ENCODE assay signal across 18 cellular contexts in the genomic region with DNA sequence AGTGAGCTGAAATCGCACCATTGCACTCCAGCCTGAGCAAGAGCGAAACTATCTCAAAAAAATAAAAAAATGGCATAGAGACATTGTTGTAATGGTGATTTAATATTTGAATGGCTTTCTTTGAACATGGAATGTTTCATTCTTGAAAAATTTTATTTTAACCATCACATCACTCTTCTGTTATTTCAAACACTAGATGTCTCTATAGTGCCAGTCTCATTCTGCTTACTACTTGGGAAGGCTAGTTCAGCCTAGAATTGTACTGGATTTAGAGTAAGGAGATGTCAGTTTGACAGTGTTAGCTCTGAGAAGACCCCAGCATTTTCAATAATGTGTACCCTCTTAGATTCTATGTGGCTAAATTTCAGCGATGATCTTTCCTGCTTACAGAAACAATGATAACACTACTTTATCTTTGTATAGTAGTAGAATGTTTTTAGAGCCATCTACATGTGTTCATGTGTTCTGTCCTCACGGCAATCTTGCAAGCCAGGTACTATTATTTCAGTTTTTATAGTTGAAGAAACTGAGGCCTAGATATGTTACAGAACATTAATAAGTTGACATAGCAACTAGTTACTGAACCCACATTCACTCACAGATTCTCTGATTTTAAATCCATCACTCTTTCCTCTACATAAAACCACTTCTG.
DNase-seq lines count a peak whose midpoint lies in the region; ATAC-seq and TF ChIP-seq lines count a peak whose summit lies in the region.
"Had no signal": no experiment of that assay in that cellular context is flagged by ENCODE, and none has a peak within 500 bp of the region (broad histone marks: within the 10 kb centered on the region; RNA-seq: fewer than 3 reads in every experiment).

No MANE protein-coding gene starts in this region.

- no peak overlapping the region for H2AFZ ChIP-seq in SK-N-SH (ENCODE audit: low read depth)
- H2AFZ ChIP-seq: parathyroid adenoma had no signal

- 69% methylated on average over 4 of the region's 4 CpGs for WGBS in SK-N-SH (ENCODE audit: low lambda C conversion rate)

- H3K27ac ChIP-seq in SK-N-SH (ENCODE audit: low read depth in 2 of 2, low read length in 1 of 2) (no peak overlapping the region), RWPE1 (no peak overlapping the region)
- H3K27ac ChIP-seq: foreskin keratinocyte, KMS-11, parathyroid adenoma had no signal

- peak; percentile 43; the same call in 1 of the 2 replicates for TF ChIP-seq RAD21 in SK-N-SH (IDR thresholded peaks at IDR 0.05; ENCODE audit: low read length)

- H3K79me2 ChIP-seq in SK-N-SH (ENCODE audit: insufficient read depth), result no peaks in the 10 kb centered on the region
- H3K79me2 ChIP-seq: parathyroid adenoma had no signal

- no peak for DNase-seq in Right ventricle myocardium superior
- no peak for DNase-seq in left cardiac atrium
- no peak for DNase-seq in SK-N-SH
- peak; percentile 6 for DNase-seq in fibroblast of the aortic adventitia (ENCODE audit: low read depth)
- DNase-seq in sciatic nerve (ENCODE audit: low spot score), result no peak
- DNase-seq in stimulated activated CD8-positive, alpha-beta memory T cell treated with anti-CD3 and anti-CD28 coated beads, Interleukin-4, amount 100 ng/mL, for 48 hours, result no peak
- DNase-seq in NCI-H2196 (lab: John Stamatoyannopoulos, UW; ENCODE audit: unreplicated experiment), result no peak
- DNase-seq in RWPE1 (ENCODE audit: low spot score), result no peak
- DNase-seq: activated CD8-positive, alpha-beta memory T cell treated with anti-CD3 and anti-CD28 coated beads for 24 hours; activated effector memory CD4-positive, alpha-beta T cell treated with Interleukin-2 at 50 U/mL for 16 hours; DMS 273 treated with DMSO at 0.1 percent for 48 hours; foreskin keratinocyte; H9; NCI-H774; stimulated activated CD4-positive, alpha-beta T cell treated with anti-CD3 and anti-CD28 coated beads, Interleukin-15, amount 100 ng/mL, for 24 hours; substantia nigra had no signal

- H3K9me3 ChIP-seq in SK-N-SH, result no peaks in the 10 kb centered on the region

- H4K20me1 ChIP-seq in SK-N-SH (ENCODE audit: insufficient read depth), result no peaks in the 10 kb centered on the region

- H3K9ac ChIP-seq in SK-N-SH, result no peak overlapping the region
- H3K9ac ChIP-seq: KMS-11, parathyroid adenoma had no signal

- H3K27me3 ChIP-seq in SK-N-SH (ENCODE audit: insufficient read depth), result no peaks in the 10 kb centered on the region
- H3K27me3 ChIP-seq: foreskin keratinocyte had no signal

- H3K36me3 ChIP-seq in SK-N-SH (replicated peaks in 1 of 2; ENCODE audit: control insufficient read depth in 1 of 2, insufficient read depth in 2 of 2, low read length in 1 of 2), result no peaks in the 10 kb centered on the region

- no peaks in the 10 kb centered on the region for H3K9me2 ChIP-seq in SK-N-SH

- H3K4me2 ChIP-seq in SK-N-SH, result no peak overlapping the region
- H3K4me2 ChIP-seq: KMS-11 had no signal

- H3F3A ChIP-seq in SK-N-SH (replicated peaks; ENCODE audit: insufficient read depth), result no peaks in the 10 kb centered on the region

- intact Hi-C loops in Right ventricle myocardium superior (cut with DNase I) (no loop called here), left cardiac atrium (cut with DNase I) (no loop called here), sciatic nerve (cut with DNase I) (no loop called here)

- no peaks in the 10 kb centered on the region for H3K4me1 ChIP-seq in SK-N-SH (ENCODE audit: control insufficient read depth in 1 of 2, insufficient read depth in 2 of 2, low read depth in 1 of 2, low read length in 1 of 2)
- H3K4me1 ChIP-seq: foreskin keratinocyte, parathyroid adenoma had no signal

- TF ChIP-seq CTCF in SK-N-SH (IDR thresholded peaks at IDR 0.05), result no peak
- no peak for TF ChIP-seq CTCF in fibroblast of the aortic adventitia (IDR thresholded peaks at IDR 0.05; ENCODE audit: insufficient read depth, low read length)
- TF ChIP-seq CTCF in RWPE1 (conservative IDR thresholded peaks at IDR 0.05; ENCODE audit: low read depth), result no peak

- peak; percentile 62 for ATAC-seq in Right ventricle myocardium superior (ENCODE audit: poor library complexity)
- ATAC-seq in left cardiac atrium, result no peak
- ATAC-seq in sciatic nerve, result peak; percentile 76
- ATAC-seq: foreskin keratinocyte had no signal

- CTCF ChIA-PET in SK-N-SH (lab: Yijun Ruan, JAX) (interaction anchor here (0.7 to 1.3 kb wide), 2 partner anchors 60 to 457 kb away, joined by 3 to 4 read pairs; no protein-coding TSS in a partner anchor), RWPE1 (lab: Yijun Ruan, JAX) (no interaction called here)

- TF ChIP-seq EP300 in SK-N-SH (IDR thresholded peaks at IDR 0.05; ENCODE audit: borderline replicate concordance in 1 of 2, low read depth in 1 of 2, low read length in 1 of 2), result no peak

- H3K4me3 ChIP-seq in SK-N-SH (ENCODE audit: low read depth in 2 of 2, low read length in 1 of 2), result no peak overlapping the region
- H3K4me3 ChIP-seq in fibroblast of the aortic adventitia (ENCODE audit: low read depth, low read length), result no peak overlapping the region

- POLR2A ChIA-PET in SK-N-SH (lab: Yijun Ruan, JAX), result no interaction called here
- POLR2A ChIA-PET in RWPE1 (lab: Yijun Ruan, JAX; ENCODE audit: low non-redundant PET), result no interaction called here

TF ChIP-seq in SK-N-SH, 30 proteins besides CTCF, POLR2A, EP300 and RAD21:
- TF ChIP-seq RXRA (IDR thresholded peaks at IDR 0.05; ENCODE audit: borderline replicate concordance, low read depth) (no peak), GATA2 (CRISPR knock-in tag; IDR thresholded peaks at IDR 0.05) (no peak), SMC3 (IDR thresholded peaks at IDR 0.05; ENCODE audit: low read depth, low read length) (no peak), NRF1 (IDR thresholded peaks at IDR 0.05; ENCODE audit: low read depth, low read length) (no peak), TCF12 (IDR thresholded peaks at IDR 0.05) (no peak), POLR2AphosphoS5 (IDR thresholded peaks at IDR 0.05; ENCODE audit: low read depth, low read length) (no peak), NFIC (IDR thresholded peaks at IDR 0.05; ENCODE audit: borderline replicate concordance) (no peak), RCOR1 (IDR thresholded peaks at IDR 0.05; ENCODE audit: low read length) (no peak), ELF1 (IDR thresholded peaks at IDR 0.05) (no peak), FOXJ3 (CRISPR knock-in tag; IDR thresholded peaks at IDR 0.05) (no peak), JUND (IDR thresholded peaks at IDR 0.05) (no peak), SIN3A (IDR thresholded peaks at IDR 0.05; ENCODE audit: borderline replicate concordance, low read depth, low read length) (no peak), MEF2A (IDR thresholded peaks at IDR 0.05; ENCODE audit: borderline replicate concordance, low read depth) (no peak), RFX5 (IDR thresholded peaks at IDR 0.05; ENCODE audit: low read length) (no peak)
- TF ChIP-seq, protein P1, sequence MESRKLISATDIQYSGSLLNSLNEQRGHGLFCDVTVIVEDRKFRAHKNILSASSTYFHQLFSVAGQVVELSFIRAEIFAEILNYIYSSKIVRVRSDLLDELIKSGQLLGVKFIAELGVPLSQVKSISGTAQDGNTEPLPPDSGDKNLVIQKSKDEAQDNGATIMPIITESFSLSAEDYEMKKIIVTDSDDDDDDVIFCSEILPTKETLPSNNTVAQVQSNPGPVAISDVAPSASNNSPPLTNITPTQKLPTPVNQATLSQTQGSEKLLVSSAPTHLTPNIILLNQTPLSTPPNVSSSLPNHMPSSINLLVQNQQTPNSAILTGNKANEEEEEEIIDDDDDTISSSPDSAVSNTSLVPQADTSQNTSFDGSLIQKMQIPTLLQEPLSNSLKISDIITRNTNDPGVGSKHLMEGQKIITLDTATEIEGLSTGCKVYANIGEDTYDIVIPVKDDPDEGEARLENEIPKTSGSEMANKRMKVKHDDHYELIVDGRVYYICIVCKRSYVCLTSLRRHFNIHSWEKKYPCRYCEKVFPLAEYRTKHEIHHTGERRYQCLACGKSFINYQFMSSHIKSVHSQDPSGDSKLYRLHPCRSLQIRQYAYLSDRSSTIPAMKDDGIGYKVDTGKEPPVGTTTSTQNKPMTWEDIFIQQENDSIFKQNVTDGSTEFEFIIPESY (IDR thresholded peaks at IDR 0.05; ENCODE audit: borderline replicate concordance, low read depth), result no peak

Comparison
In these comparisons a context has a peak if more than half of its experiments do, and no peak if none do; other contexts are left out.
1. ATAC-seq: peak in Right ventricle myocardium superior (single experiment) and sciatic nerve (single experiment); none in left cardiac atrium (0 of 2).